8 cellular contexts compared by ENCODE assay signal in the genomic region with DNA sequence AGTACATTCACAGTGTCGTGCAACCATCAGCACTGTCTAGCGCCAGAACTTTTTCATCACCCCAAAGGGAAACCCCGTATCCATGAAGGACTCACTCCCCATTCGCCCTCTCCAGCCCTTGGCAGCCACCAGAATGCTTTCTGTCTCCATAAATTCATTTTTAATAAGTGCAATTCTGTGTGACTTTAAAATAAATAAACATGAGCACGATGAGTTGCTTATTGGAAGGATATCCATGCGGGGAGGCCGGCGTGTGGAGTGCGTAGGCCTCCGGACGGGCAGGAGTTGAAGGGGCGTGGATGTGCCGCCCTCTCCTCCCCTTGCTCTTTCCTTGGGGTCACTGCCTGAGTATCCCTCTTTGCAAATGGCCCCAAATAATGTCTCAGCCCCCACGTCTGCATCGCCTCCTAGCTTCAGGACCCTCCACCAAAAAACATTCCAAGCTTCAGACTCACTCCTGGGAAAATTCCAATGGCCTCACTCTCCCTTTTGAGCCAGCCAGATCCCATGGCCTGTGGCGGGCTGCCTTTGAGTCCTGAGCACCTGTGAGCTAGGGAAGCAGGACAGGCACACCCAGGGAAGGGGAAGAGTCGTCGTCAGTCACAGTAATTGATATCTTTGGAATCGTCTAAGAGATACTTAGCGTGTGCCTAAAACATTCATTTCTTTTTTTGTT.
DNase-seq lines count a peak whose midpoint lies in the region; ATAC-seq and TF ChIP-seq lines count a peak whose summit lies in the region.

No MANE protein-coding gene starts in this region.

- intact Hi-C loops in activated CD4-positive, alpha-beta T cell treated with anti-CD3 and anti-CD28 coated beads for 36 hours (cut with DNase I, micrococcal nuclease) = loop anchor here in 1 of 2 experiments (10.0 kb wide), 1 partner anchor 1298 kb away; no protein-coding TSS in a partner anchor
- intact Hi-C loops in lower leg skin (cut with DNase I; ENCODE audit: low total_unique reads) = no loop called here

- peaks cover 41% of the 10 kb centered on the region for H3K36me3 Mint-ChIP-seq in activated CD4-positive, alpha-beta T cell treated with anti-CD3 and anti-CD28 coated beads for 36 hours (ENCODE audit: low read depth)
- no peaks in the 10 kb centered on the region for H3K36me3 Mint-ChIP-seq in WTC11
- peaks cover 15% of the 10 kb centered on the region for H3K36me3 Mint-ChIP-seq in stimulated activated memory B cell treated with anti-CD40 and anti-IgM and Interleukin-4, amounts not matched to agents 10 μg/mL and 1 μg/mL and 100 μg/mL, for 72 hours

- peak overlapping the region; percentile 62 for H3K4me3 Mint-ChIP-seq in activated CD4-positive, alpha-beta T cell treated with anti-CD3 and anti-CD28 coated beads for 36 hours
- no peak overlapping the region for H3K4me3 Mint-ChIP-seq in WTC11
- H3K4me3 Mint-ChIP-seq in stimulated activated memory B cell treated with anti-CD40 and anti-IgM and Interleukin-4, amounts not matched to agents 10 μg/mL and 1 μg/mL and 100 μg/mL, for 72 hours = peak overlapping the region; percentile 19

- DNase-seq in activated CD4-positive, alpha-beta T cell treated with anti-CD3 and anti-CD28 coated beads for 36 hours = no peak
- DNase-seq in activated CD4-positive, alpha-beta T cell treated with anti-CD3 and anti-CD28 coated beads, Interleukin-2, amount 50 U/mL, for 4 hours = no peak
- DNase-seq in WTC11 (ENCODE audit: low spot score) = no peak
- DNase-seq in lower leg skin (ENCODE audit: low spot score in 2 of 2) = no peak
- DNase-seq in Ammon's horn (ENCODE audit: low spot score) = no peak
- no peak for DNase-seq in GM10266 (ENCODE audit: extremely low spot score)

- no peaks in the 10 kb centered on the region for H3K9me3 Mint-ChIP-seq in activated CD4-positive, alpha-beta T cell treated with anti-CD3 and anti-CD28 coated beads for 36 hours (ENCODE audit: low read depth)
- no peaks in the 10 kb centered on the region for H3K9me3 Mint-ChIP-seq in WTC11
- H3K9me3 Mint-ChIP-seq in stimulated activated memory B cell treated with anti-CD40 and anti-IgM and Interleukin-4, amounts not matched to agents 10 μg/mL and 1 μg/mL and 100 μg/mL, for 72 hours = no peaks in the 10 kb centered on the region

- CTCF ChIA-PET in activated CD4-positive, alpha-beta T cell treated with anti-CD3 and anti-CD28 coated beads for 36 hours (lab: Charles Lee) = interaction anchor here (1.2 kb wide), 2 partner anchors 17 to 47 kb away, joined by 3 to 5 read pairs; no protein-coding TSS in a partner anchor
- CTCF ChIA-PET in WTC11 (lab: Charles Lee) = interaction anchor here (0.7 to 1.2 kb wide), 3 partner anchors 8 to 17 kb away, joined by 3 to 11 read pairs (median 3); no protein-coding TSS in a partner anchor

- H3K4me1 ChIP-seq in gastroesophageal sphincter = peaks cover 7 to 100% (median 59%) of the 10 kb centered on the region in 3 donors

- TF ChIP-seq POLR2A in gastroesophageal sphincter (IDR thresholded peaks at IDR 0.05) (no peak), lower leg skin (IDR thresholded peaks at IDR 0.05) (no peak)

- POLR2A ChIA-PET in activated CD4-positive, alpha-beta T cell treated with anti-CD3 and anti-CD28 coated beads for 36 hours (lab: Charles Lee) = interaction anchor here (0.5 to 0.8 kb wide), 2 partner anchors 15 to 24 kb away, joined by 3 read pairs; no protein-coding TSS in a partner anchor
- POLR2A ChIA-PET in WTC11 (lab: Charles Lee) = no interaction called here

- ATAC-seq in activated CD4-positive, alpha-beta T cell treated with anti-CD3 and anti-CD28 coated beads for 36 hours = no peak
- ATAC-seq in WTC11 (no peak), gastroesophageal sphincter (no peak)
- ATAC-seq in stimulated activated memory B cell treated with anti-CD40 and anti-IgM and Interleukin-4, amounts not matched to agents 10 μg/mL and 1 μg/mL and 100 μg/mL, for 72 hours = no peak

- H3K4me3 ChIP-seq in gastroesophageal sphincter = no peak overlapping the region
- no peak overlapping the region for H3K4me3 ChIP-seq in lower leg skin (ENCODE audit: low read depth, poor library complexity, severe bottlenecking)

- H3K9me3 ChIP-seq in gastroesophageal sphincter = no peaks in the 10 kb centered on the region

- H3K27ac Mint-ChIP-seq in activated CD4-positive, alpha-beta T cell treated with anti-CD3 and anti-CD28 coated beads for 36 hours = peak overlapping the region; percentile 95
- peak overlapping the region; percentile 53; the same call in 1 of the 2 replicates for H3K27ac Mint-ChIP-seq in WTC11
- H3K27ac Mint-ChIP-seq in stimulated activated memory B cell treated with anti-CD40 and anti-IgM and Interleukin-4, amounts not matched to agents 10 μg/mL and 1 μg/mL and 100 μg/mL, for 72 hours = peak overlapping the region; percentile 97

- peaks cover 79% of the 10 kb centered on the region for H3K4me1 Mint-ChIP-seq in activated CD4-positive, alpha-beta T cell treated with anti-CD3 and anti-CD28 coated beads for 36 hours
- peaks cover 38% of the 10 kb centered on the region for H3K4me1 Mint-ChIP-seq in WTC11
- peaks cover 72% of the 10 kb centered on the region for H3K4me1 Mint-ChIP-seq in stimulated activated memory B cell treated with anti-CD40 and anti-IgM and Interleukin-4, amounts not matched to agents 10 μg/mL and 1 μg/mL and 100 μg/mL, for 72 hours

- H3K27me3 ChIP-seq in gastroesophageal sphincter = no peaks in the 10 kb centered on the region

- 47 to 59% methylated on average over 12 to 15 of the region's 20 CpGs for WGBS in gastroesophageal sphincter (ENCODE audit: low coverage in 1 of 2), 2 donors
- 83% methylated on average over 20 of the region's 20 CpGs for WGBS in lower leg skin, 2 donors

- peak overlapping the region in 3 of 4 donors; percentile 75 to 82 (median 78) for H3K27ac ChIP-seq in gastroesophageal sphincter

- no peaks in the 10 kb centered on the region for H3K36me3 ChIP-seq in gastroesophageal sphincter

- TF ChIP-seq CTCF in WTC11 (IDR thresholded peaks at IDR 0.05) (no peak), gastroesophageal sphincter (IDR thresholded peaks at IDR 0.05) (no peak), lower leg skin (IDR thresholded peaks at IDR 0.05) (no peak), GM10266 (IDR thresholded peaks at IDR 0.05; ENCODE audit: control insufficient read depth, insufficient read depth, low read depth, missing control alignments) (no peak)

- H3K27me3 Mint-ChIP-seq in activated CD4-positive, alpha-beta T cell treated with anti-CD3 and anti-CD28 coated beads for 36 hours = no peaks in the 10 kb centered on the region
- no peaks in the 10 kb centered on the region for H3K27me3 Mint-ChIP-seq in WTC11 (ENCODE audit: low read depth)
- H3K27me3 Mint-ChIP-seq in stimulated activated memory B cell treated with anti-CD40 and anti-IgM and Interleukin-4, amounts not matched to agents 10 μg/mL and 1 μg/mL and 100 μg/mL, for 72 hours = no peaks in the 10 kb centered on the region

- no peak for TF ChIP-seq EP300 in gastroesophageal sphincter (IDR thresholded peaks at IDR 0.05)

TF ChIP-seq in WTC11, 78 proteins besides CTCF, POLR2A, EP300 and RAD21 (continues in another document):
- TF ChIP-seq OVOL2 (CRISPR knock-in tag; IDR thresholded peaks at IDR 0.05; ENCODE audit: borderline replicate concordance) (no peak), ZNF263 (CRISPR knock-in tag; IDR thresholded peaks at IDR 0.05; ENCODE audit: low read depth) (no peak), NFE2L1 (CRISPR knock-in tag; IDR thresholded peaks at IDR 0.05) (no peak), PRRX2 (CRISPR knock-in tag; IDR thresholded peaks at IDR 0.05) (no peak), CBFB (CRISPR knock-in tag; IDR thresholded peaks at IDR 0.05; ENCODE audit: low read depth) (no peak), ESRRA (CRISPR knock-in tag; IDR thresholded peaks at IDR 0.05; ENCODE audit: borderline replicate concordance) (no peak)
- TF ChIP-seq, protein P1, sequence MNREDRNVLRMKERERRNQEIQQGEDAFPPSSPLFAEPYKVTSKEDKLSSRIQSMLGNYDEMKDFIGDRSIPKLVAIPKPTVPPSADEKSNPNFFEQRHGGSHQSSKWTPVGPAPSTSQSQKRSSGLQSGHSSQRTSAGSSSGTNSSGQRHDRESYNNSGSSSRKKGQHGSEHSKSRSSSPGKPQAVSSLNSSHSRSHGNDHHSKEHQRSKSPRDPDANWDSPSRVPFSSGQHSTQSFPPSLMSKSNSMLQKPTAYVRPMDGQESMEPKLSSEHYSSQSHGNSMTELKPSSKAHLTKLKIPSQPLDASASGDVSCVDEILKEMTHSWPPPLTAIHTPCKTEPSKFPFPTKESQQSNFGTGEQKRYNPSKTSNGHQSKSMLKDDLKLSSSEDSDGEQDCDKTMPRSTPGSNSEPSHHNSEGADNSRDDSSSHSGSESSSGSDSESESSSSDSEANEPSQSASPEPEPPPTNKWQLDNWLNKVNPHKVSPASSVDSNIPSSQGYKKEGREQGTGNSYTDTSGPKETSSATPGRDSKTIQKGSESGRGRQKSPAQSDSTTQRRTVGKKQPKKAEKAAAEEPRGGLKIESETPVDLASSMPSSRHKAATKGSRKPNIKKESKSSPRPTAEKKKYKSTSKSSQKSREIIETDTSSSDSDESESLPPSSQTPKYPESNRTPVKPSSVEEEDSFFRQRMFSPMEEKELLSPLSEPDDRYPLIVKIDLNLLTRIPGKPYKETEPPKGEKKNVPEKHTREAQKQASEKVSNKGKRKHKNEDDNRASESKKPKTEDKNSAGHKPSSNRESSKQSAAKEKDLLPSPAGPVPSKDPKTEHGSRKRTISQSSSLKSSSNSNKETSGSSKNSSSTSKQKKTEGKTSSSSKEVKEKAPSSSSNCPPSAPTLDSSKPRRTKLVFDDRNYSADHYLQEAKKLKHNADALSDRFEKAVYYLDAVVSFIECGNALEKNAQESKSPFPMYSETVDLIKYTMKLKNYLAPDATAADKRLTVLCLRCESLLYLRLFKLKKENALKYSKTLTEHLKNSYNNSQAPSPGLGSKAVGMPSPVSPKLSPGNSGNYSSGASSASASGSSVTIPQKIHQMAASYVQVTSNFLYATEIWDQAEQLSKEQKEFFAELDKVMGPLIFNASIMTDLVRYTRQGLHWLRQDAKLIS (CRISPR knock-in tag; IDR thresholded peaks at IDR 0.05; ENCODE audit: borderline replicate concordance) = no peak
- TF ChIP-seq, protein P2, sequence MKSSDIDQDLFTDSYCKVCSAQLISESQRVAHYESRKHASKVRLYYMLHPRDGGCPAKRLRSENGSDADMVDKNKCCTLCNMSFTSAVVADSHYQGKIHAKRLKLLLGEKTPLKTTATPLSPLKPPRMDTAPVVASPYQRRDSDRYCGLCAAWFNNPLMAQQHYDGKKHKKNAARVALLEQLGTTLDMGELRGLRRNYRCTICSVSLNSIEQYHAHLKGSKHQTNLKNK (CRISPR knock-in tag; IDR thresholded peaks at IDR 0.05) = no peak
- TF ChIP-seq, protein P3, sequence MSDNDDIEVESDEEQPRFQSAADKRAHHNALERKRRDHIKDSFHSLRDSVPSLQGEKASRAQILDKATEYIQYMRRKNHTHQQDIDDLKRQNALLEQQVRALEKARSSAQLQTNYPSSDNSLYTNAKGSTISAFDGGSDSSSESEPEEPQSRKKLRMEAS (CRISPR knock-in tag; IDR thresholded peaks at IDR 0.05) = no peak
